Comparison of ENCODE assay signal across 2 cellular contexts in genomic region chr7:100627238-100627549, GRCh38.
TF ChIP-seq lines count a peak whose summit lies in the region.

No MANE protein-coding gene starts in this region.

TF ChIP-seq in GM23338, 12 proteins besides CTCF, POLR2A, EP300 and RAD21:
- no peak for TF ChIP-seq ZNF462 (CRISPR knock-in tag; IDR thresholded peaks at IDR 0.05)
- TF ChIP-seq EZH2phosphoT487 (IDR thresholded peaks at IDR 0.05; ENCODE audit: unreplicated experiment): no peak
- no peak for TF ChIP-seq ZNF331 (CRISPR knock-in tag; IDR thresholded peaks at IDR 0.05; ENCODE audit: low read depth)
- no peak for TF ChIP-seq STAT1 (IDR thresholded peaks at IDR 0.05; ENCODE audit: unreplicated experiment)
- no peak for TF ChIP-seq ETS1 (IDR thresholded peaks at IDR 0.05)
- no peak for TF ChIP-seq EZH2 (IDR thresholded peaks at IDR 0.05; ENCODE audit: low read depth, unreplicated experiment)
- TF ChIP-seq REST (IDR thresholded peaks at IDR 0.05; ENCODE audit: unreplicated experiment): no peak
- TF ChIP-seq JUNB (IDR thresholded peaks at IDR 0.05; ENCODE audit: unreplicated experiment): no peak
- TF ChIP-seq ZNF114 (CRISPR knock-in tag; IDR thresholded peaks at IDR 0.05): no peak
- no peak for TF ChIP-seq NANOG (IDR thresholded peaks at IDR 0.05; ENCODE audit: borderline replicate concordance)
- TF ChIP-seq CREB1 (CRISPR knock-in tag; IDR thresholded peaks at IDR 0.05; ENCODE audit: low read depth): no peak
- no peak for TF ChIP-seq POLR2AphosphoS5 (IDR thresholded peaks at IDR 0.05; ENCODE audit: low read depth)
TF ChIP-seq in GM23338: peak in this region for 0.

TF ChIP-seq in liver, 16 proteins besides CTCF, POLR2A, EP300 and RAD21:
- no peak for TF ChIP-seq ZBTB33 (IDR thresholded peaks at IDR 0.05)
- TF ChIP-seq FOXA1 (IDR thresholded peaks at IDR 0.05): no peak
- no peak for TF ChIP-seq ATF3 (IDR thresholded peaks at IDR 0.05)
- TF ChIP-seq SP1 (IDR thresholded peaks at IDR 0.05): no peak
- no peak for TF ChIP-seq HNF4G (IDR thresholded peaks at IDR 0.05)
- TF ChIP-seq JUND (IDR thresholded peaks at IDR 0.05): no peak
- no peak for TF ChIP-seq REST (IDR thresholded peaks at IDR 0.05)
- no peak for TF ChIP-seq NR2F2 (IDR thresholded peaks at IDR 0.05)
- no peak for TF ChIP-seq TAF1 (conservative IDR thresholded peaks at IDR 0.05)
- TF ChIP-seq MAX (IDR thresholded peaks at IDR 0.05): no peak
- no peak for TF ChIP-seq FOXA2 (IDR thresholded peaks at IDR 0.05)
- no peak for TF ChIP-seq YY1 (IDR thresholded peaks at IDR 0.05)
- no peak for TF ChIP-seq RXRA (IDR thresholded peaks at IDR 0.05)
- no peak for TF ChIP-seq GABPA (IDR thresholded peaks at IDR 0.05 in 1 of 2, conservative IDR thresholded peaks at IDR 0.05 in 1 of 2)
